12 cellular contexts compared by ENCODE assay signal in genomic region chr2:137928547-137929503, GRCh38. TPM values are rescaled to one million over a fixed set of nuclear protein-coding genes. Genes with fewer than 3 reads are reported as not detected.
DNase-seq lines count a peak whose midpoint lies in the region; ATAC-seq, FAIRE-seq and TF ChIP-seq lines count a peak whose summit lies in the region.
"Had no signal": no experiment of that assay in that cellular context is flagged by ENCODE, and none has a peak within 500 bp of the region (broad histone marks: within the 10 kb centered on the region; RNA-seq: fewer than 3 reads in every experiment).

No MANE protein-coding gene starts in this region.

- H3K27me3 ChIP-seq in RWPE2 (ENCODE audit: insufficient read depth, poor library complexity, severe bottlenecking): no peaks in the 10 kb centered on the region

- ATAC-seq in RWPE2 (ENCODE audit: low read depth): peak; percentile 79
- ATAC-seq in GM18861 (IDR thresholded peaks at IDR 0.05; ENCODE audit: unreplicated experiment): no peak
- ATAC-seq in activated T-helper 17 cell treated with anti-CD3 and anti-CD28 coated beads, Interleukin-2, amount 50 U/mL, for 72 hours (replicated peaks): no peak

- no peak for FAIRE-seq in H54 (lab: Jason Lieb, UNC)

- H3K27me3 Mint-ChIP-seq in progenitor cell of endocrine pancreas: no peaks in the 10 kb centered on the region
- H3K27me3 Mint-ChIP-seq in activated T-helper 17 cell treated with anti-CD3 and anti-CD28 coated beads, Interleukin-2, amount 50 U/mL, for 72 hours: no peaks in the 10 kb centered on the region

- no peaks in the 10 kb centered on the region for H3K36me3 ChIP-seq in RWPE2 (ENCODE audit: low read depth)

- H3K36me3 Mint-ChIP-seq in progenitor cell of endocrine pancreas (ENCODE audit: insufficient read depth): no peaks in the 10 kb centered on the region
- no peaks in the 10 kb centered on the region for H3K36me3 Mint-ChIP-seq in activated T-helper 17 cell treated with anti-CD3 and anti-CD28 coated beads, Interleukin-2, amount 50 U/mL, for 72 hours (ENCODE audit: low read depth)

- H3K9me3 Mint-ChIP-seq in progenitor cell of endocrine pancreas (ENCODE audit: low read depth): peaks cover 10% of the 10 kb centered on the region
- no peaks in the 10 kb centered on the region for H3K9me3 Mint-ChIP-seq in activated T-helper 17 cell treated with anti-CD3 and anti-CD28 coated beads, Interleukin-2, amount 50 U/mL, for 72 hours

- no peak overlapping the region for H3K4me3 Mint-ChIP-seq in progenitor cell of endocrine pancreas (ENCODE audit: low read depth)
- H3K4me3 Mint-ChIP-seq in activated T-helper 17 cell treated with anti-CD3 and anti-CD28 coated beads, Interleukin-2, amount 50 U/mL, for 72 hours: no peak overlapping the region
- H3K4me3 Mint-ChIP-seq: neural crest cell had no signal

- DNase-seq in H54 (ENCODE audit: insufficient read length, low spot score) (peak; percentile 4), RWPE2 (ENCODE audit: low spot score) (no peak), fibroblast of mammary gland (ENCODE audit: low read depth) (peak; percentile 53), progenitor cell of endocrine pancreas (ENCODE audit: low spot score, unreplicated experiment) (no peak), AML-193 (lab: John Stamatoyannopoulos, UW) (no peak), SIG-M5 (lab: John Stamatoyannopoulos, UW) (no peak)
- DNase-seq: NCI-H187; stimulated activated naive CD4-positive, alpha-beta T cell; T-helper 9 cell had no signal

- peaks cover 16% of the 10 kb centered on the region for H3K4me1 Mint-ChIP-seq in progenitor cell of endocrine pancreas (ENCODE audit: low read depth)
- H3K4me1 Mint-ChIP-seq in activated T-helper 17 cell treated with anti-CD3 and anti-CD28 coated beads, Interleukin-2, amount 50 U/mL, for 72 hours: no peaks in the 10 kb centered on the region

- no peaks in the 10 kb centered on the region for H3K9me3 ChIP-seq in RWPE2 (ENCODE audit: severe bottlenecking)

- H3K27ac Mint-ChIP-seq in progenitor cell of endocrine pancreas: peak overlapping the region; percentile 82
- H3K27ac Mint-ChIP-seq in activated T-helper 17 cell treated with anti-CD3 and anti-CD28 coated beads, Interleukin-2, amount 50 U/mL, for 72 hours: no peak overlapping the region

- H3K4me1 ChIP-seq in RWPE2 (ENCODE audit: insufficient read depth, poor library complexity, severe bottlenecking): peaks cover 9% of the 10 kb centered on the region

- TF ChIP-seq CTCF in RWPE2 (IDR thresholded peaks at IDR 0.05; ENCODE audit: poor library complexity, severe bottlenecking) (no peak), fibroblast of mammary gland (conservative IDR thresholded peaks at IDR 0.05; ENCODE audit: control insufficient read depth, insufficient read depth, low read depth, low read length) (no peak), progenitor cell of endocrine pancreas (IDR thresholded peaks at IDR 0.05; ENCODE audit: unreplicated experiment) (no peak)

- H3K4me3 ChIP-seq in RWPE2 (ENCODE audit: severe bottlenecking) (no peak overlapping the region), fibroblast of mammary gland (ENCODE audit: control insufficient read depth, low read depth, low read length) (no peak overlapping the region)

- no peak for TF ChIP-seq POLR2A in H54 (IDR thresholded peaks at IDR 0.05; ENCODE audit: low read depth, low read length)

- peak overlapping the region; percentile 17 for H3K27ac ChIP-seq in RWPE2 (ENCODE audit: poor library complexity, severe bottlenecking)

RNA-seq across cellular contexts. Expression of gene HNMT, which starts 35.4 kb away (rescaled TPM):
- 16.8 and 17.6 TPM in 2 replicates for total RNA-seq in progenitor cell of endocrine pancreas
- not detected for total RNA-seq in activated T-helper 17 cell treated with anti-CD3 and anti-CD28 coated beads, Interleukin-2, amount 50 U/mL, for 72 hours

Comparison
In these comparisons a context has a peak if more than half of its experiments do, and no peak if none do; other contexts are left out.
1. DNase-seq: peak in H54 (single experiment) and fibroblast of mammary gland (single experiment); none in RWPE2 (single experiment), progenitor cell of endocrine pancreas (single experiment), AML-193 (0 of 2) and SIG-M5 (single experiment).
2. RNA of gene HNMT, which starts 35.4 kb away (total RNA-seq): 16.8 to 17.6 TPM in progenitor cell of endocrine pancreas; not detected in activated T-helper 17 cell treated with anti-CD3 and anti-CD28 coated beads, Interleukin-2, amount 50 U/mL, for 72 hours; every median in the first group is over 10 times any median in the second.